In the genomic region with DNA sequence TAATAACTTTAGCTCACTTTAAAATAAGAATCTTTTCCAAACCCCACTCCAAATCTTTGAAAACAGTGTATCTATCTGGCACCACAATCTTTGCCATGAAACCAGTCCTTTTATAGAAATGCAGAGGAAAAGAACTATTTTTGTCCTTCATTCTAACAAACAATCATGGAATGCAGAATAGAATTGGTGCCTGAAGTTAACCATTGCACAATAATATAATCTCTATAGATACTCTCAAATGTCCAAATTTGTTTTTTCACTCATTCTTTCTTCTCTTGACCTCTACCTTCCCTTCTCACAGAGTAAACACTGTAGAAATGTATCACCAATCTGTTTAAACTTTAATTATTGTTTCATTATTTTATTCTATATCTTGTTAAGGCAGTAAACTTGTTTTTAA, we compare ENCODE assay signal across 20 cellular contexts. TPM values are rescaled to one million over a fixed set of nuclear protein-coding genes. Genes with fewer than 3 reads are reported as not detected.
DNase-seq lines count a peak whose midpoint lies in the region; ATAC-seq and TF ChIP-seq lines count a peak whose summit lies in the region.
"Had no signal": no experiment of that assay in that cellular context is flagged by ENCODE, and none has a peak within 500 bp of the region (broad histone marks: within the 10 kb centered on the region; RNA-seq: fewer than 3 reads in every experiment).

No MANE protein-coding gene starts in this region.

- no peaks in the 10 kb centered on the region for H3K9me3 ChIP-seq in uterus
- H3K9me3 ChIP-seq: A549 had no signal

- no peak for DNase-seq in dorsolateral prefrontal cortex
- no peak for DNase-seq in uterus
- DNase-seq in NOMO-1 treated with DMSO at 0.1 percent for 48 hours (lab: John Stamatoyannopoulos, UW; ENCODE audit: unreplicated experiment), result no peak
- DNase-seq: DMS53, EL, Karpas-422, MV-4-11, NCI-H1105 treated with DMSO at 0.1 percent for 48 hours, NCI-H1694, NCI-H2081, NCI-H2171, NCI-H345, NCI-H524 treated with DMSO at 0.1 percent for 48 hours, NCI-H82 had no signal

- no peaks in the 10 kb centered on the region for H3K27me3 ChIP-seq in dorsolateral prefrontal cortex
- no peaks in the 10 kb centered on the region for H3K27me3 ChIP-seq in layer of hippocampus (ENCODE audit: control insufficient read depth, insufficient read depth, low read length)
- no peaks in the 10 kb centered on the region for H3K27me3 ChIP-seq in uterus

- peak overlapping the region in 3 of 59 donors; percentile 5 to 8 (median 7) for H3K4me3 ChIP-seq in dorsolateral prefrontal cortex
- H3K4me3 ChIP-seq in uterus, result no peak overlapping the region
- H3K4me3 ChIP-seq: A549 had no signal

- peak overlapping the region; percentile 38 for H3K27ac ChIP-seq in angular gyrus (ENCODE audit: low read depth, low read length)
- H3K27ac ChIP-seq in dorsolateral prefrontal cortex, result peak overlapping the region in 57 of 59 donors; percentile 27 to 97 (median 90)
- H3K27ac ChIP-seq in layer of hippocampus (ENCODE audit: low read depth, low read length), result peak overlapping the region; percentile 3
- peak overlapping the region; percentile 20 to 22 for H3K27ac ChIP-seq in uterus
- H3K27ac ChIP-seq: A549 had no signal

- no peaks in the 10 kb centered on the region for H3K36me3 ChIP-seq in uterus

- no peak for ATAC-seq in GM19023 (IDR thresholded peaks at IDR 0.05; ENCODE audit: unreplicated experiment)
- no peak for ATAC-seq in GM18498 (IDR thresholded peaks at IDR 0.05; ENCODE audit: unreplicated experiment)
- ATAC-seq: A549 had no signal

- TF ChIP-seq POLR2A in uterus (IDR thresholded peaks at IDR 0.05), result no peak

- intact Hi-C loops in dorsolateral prefrontal cortex (cut with DNase I), result no loop called here
- intact Hi-C loops in uterus (cut with DNase I; ENCODE audit: low total_unique reads), result no loop called here

- no peak for TF ChIP-seq CTCF in dorsolateral prefrontal cortex (IDR thresholded peaks at IDR 0.05 in 54 of 56, conservative IDR thresholded peaks at IDR 0.05 in 2 of 56; ENCODE audit: low read depth in 1 of 56, partially characterized antibody in 56 of 56)
- no peak for TF ChIP-seq CTCF in uterus (IDR thresholded peaks at IDR 0.05)

- no peaks in the 10 kb centered on the region for H3K4me1 ChIP-seq in uterus
- H3K4me1 ChIP-seq: A549 had no signal

RNA-seq across cellular contexts. Expression of a gene that starts 34.8 kb away (rescaled TPM):
- total RNA-seq in dorsolateral prefrontal cortex (100 to 1,000 TPM; 130 to 401 (median 226) TPM), uterus (10 to 100 TPM; 16.2 to 61.0 (median 34.1) TPM)
- total RNA-seq: B cell had no signal

Comparison
In these comparisons a context has a peak if more than half of its experiments do, and no peak if none do; other contexts are left out.
1. H3K27ac ChIP-seq: peak in every context shown above with its lines; median percentile 90 in dorsolateral prefrontal cortex; 38 in angular gyrus; 21 in uterus; 3 in layer of hippocampus.